ENCODE assay signal across 18 cellular contexts in genomic region chr7:75521727-75522126, GRCh38. TPM values are rescaled to one million over a fixed set of nuclear protein-coding genes. Genes with fewer than 3 reads are reported as not detected.
"Had no signal": no experiment of that assay in that cellular context is flagged by ENCODE, and none has a peak within 500 bp of the region (broad histone marks: within the 10 kb centered on the region; RNA-seq: fewer than 3 reads in every experiment).

No MANE protein-coding gene starts in this region.

RNA-seq across cellular contexts. Expression of gene SPDYE5, which starts 29.6 kb away (rescaled TPM):
- total RNA-seq: activated naive CD4-positive, alpha-beta T cell treated with anti-CD3 and anti-CD28 coated beads for 36 hours; activated naive CD4-positive, alpha-beta T cell treated with anti-CD3 and anti-CD28 coated beads, Interleukin-2, amount 50 U/mL, for 72 hours; activated naive CD8-positive, alpha-beta T cell treated with anti-CD3 and anti-CD28 coated beads for 36 hours; activated T-cell treated with anti-CD3 and anti-CD28 coated beads, Interleukin-2, amount 50 U/mL, for 4 hours; activated T-cell treated with anti-CD3 and anti-CD28 coated beads, Interleukin-2, amount 50 U/mL, for 72 hours; activated T-helper 1 cell treated with anti-CD3 and anti-CD28 coated beads, Interleukin-12 subunit alpha, Interleukin-12 subunit beta, Interleukin-2, Interleukin-4 antibody, amounts not matched to agents 30 ng/mL and 10 ng/mL and 1 ng/mL, durations not matched to agents 14 hours and 24 hours and 36 hours; activated T-helper 2 cell treated with anti-CD3 and anti-CD28 coated beads, Interferon-gamma antibody, Interleukin-2, Interleukin-4, amounts not matched to agents 10 μg/mL and 5 μg/mL and 100 μg/mL, durations not matched to agents 14 hours and 24 hours and 36 hours; adrenal gland; aorta; ascending aorta; astrocyte; body of pancreas; breast epithelium; bronchial epithelial cell; cardiac muscle cell; cardiac septum; cerebellum; chondrocyte had no signal
- polyA plus RNA-seq: aorta had no signal
